ENCODE assay signal across 8 cellular contexts in the genomic region with DNA sequence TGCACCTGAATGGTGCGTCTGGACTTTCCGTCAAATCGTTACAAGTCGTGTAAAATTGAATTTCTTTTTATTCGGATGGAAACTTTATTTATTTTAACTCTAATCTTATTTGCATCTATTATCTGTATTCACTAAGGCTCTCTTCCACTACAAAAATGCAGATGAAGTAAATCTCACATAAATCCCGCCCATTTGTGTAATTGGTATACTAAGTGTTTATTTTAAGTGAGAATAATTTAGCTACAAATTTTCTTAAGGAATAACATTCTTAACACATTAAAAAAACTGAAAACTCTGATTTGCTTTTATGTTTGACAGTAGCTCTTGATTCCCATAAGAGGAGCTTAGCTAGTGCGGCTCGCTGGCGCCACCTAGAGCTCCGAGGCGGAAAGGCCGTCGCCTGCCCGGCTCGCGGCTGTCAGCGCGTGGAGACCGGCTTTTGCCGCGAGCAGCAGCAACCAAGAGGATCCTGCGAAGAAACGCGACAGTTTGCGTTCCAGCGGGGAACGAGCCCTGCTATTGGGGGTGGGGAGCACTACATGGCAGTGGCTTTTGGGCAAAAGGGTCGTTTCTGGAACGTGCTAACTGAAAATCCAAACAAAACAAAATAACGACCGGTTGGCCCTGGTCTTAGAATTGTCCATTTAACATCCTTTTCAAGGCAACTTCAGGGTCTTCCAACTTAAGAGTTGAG. TPM values are rescaled to one million over a fixed set of nuclear protein-coding genes. Genes with fewer than 3 reads are reported as not detected.
DNase-seq lines count a peak whose midpoint lies in the region; ATAC-seq, FAIRE-seq and TF ChIP-seq lines count a peak whose summit lies in the region.

No MANE protein-coding gene starts in this region.

- H3K14ac ChIP-seq in neuronal stem cell (ENCODE audit: low read length), result no peak overlapping the region

- H3K27me3 Mint-ChIP-seq in activated T-helper 2 cell treated with anti-CD3 and anti-CD28 coated beads, Interferon-gamma antibody, Interleukin-2, Interleukin-4, amounts not matched to agents 10 μg/mL and 5 μg/mL and 100 μg/mL, durations not matched to agents 14 hours and 24 hours and 36 hours (ENCODE audit: low read depth), result peaks cover 62% of the 10 kb centered on the region

- H2BK5ac ChIP-seq in neuronal stem cell (ENCODE audit: low read length), result no peak overlapping the region

- H3K4me3 ChIP-seq in AG10803 (ENCODE audit: low read length) (peak overlapping the region; percentile 48), HUES6 (ENCODE audit: low read depth, low read length) (peak overlapping the region; percentile 67), neuronal stem cell (ENCODE audit: low read length in 2 of 2) (peak overlapping the region in 1 of 2 donors; percentile 61), subcutaneous abdominal adipose tissue (ENCODE audit: low read depth in 1 of 5, low read length in 5 of 5) (peak overlapping the region; percentile 12 to 52 (median 14))

- H3K27ac Mint-ChIP-seq in activated T-helper 2 cell treated with anti-CD3 and anti-CD28 coated beads, Interferon-gamma antibody, Interleukin-2, Interleukin-4, amounts not matched to agents 10 μg/mL and 5 μg/mL and 100 μg/mL, durations not matched to agents 14 hours and 24 hours and 36 hours, result peak overlapping the region; percentile 77

- ATAC-seq in GM18868 (IDR thresholded peaks at IDR 0.05; ENCODE audit: unreplicated experiment), result peak; percentile 58

- H2BK15ac ChIP-seq in neuronal stem cell (ENCODE audit: low read length), result no peak overlapping the region

- H3K23ac ChIP-seq in neuronal stem cell (ENCODE audit: low read depth, low read length, poor library complexity), result no peak overlapping the region

- H3K4me2 ChIP-seq in neuronal stem cell (ENCODE audit: insufficient read depth, low read length, poor library complexity, severe bottlenecking), result peak overlapping the region; percentile 81

- peak overlapping the region; percentile 82 for H3K18ac ChIP-seq in neuronal stem cell (ENCODE audit: low read length)

- H3K4ac ChIP-seq in neuronal stem cell (ENCODE audit: low read length), result no peak overlapping the region

- peak overlapping the region; percentile 90 for H2AFZ ChIP-seq in neuronal stem cell (ENCODE audit: low read length)

- no CpG with 5 or more reads among the region's 31 CpGs for WGBS in neuronal stem cell (ENCODE audit: extremely low coverage in 2 of 2, insufficient read length in 2 of 2, insufficient replicate concordance in 1 of 2), 2 donors

- no peak overlapping the region for H2BK12ac ChIP-seq in neuronal stem cell (ENCODE audit: low read length)

- no peaks in the 10 kb centered on the region for H3K36me3 Mint-ChIP-seq in activated T-helper 2 cell treated with anti-CD3 and anti-CD28 coated beads, Interferon-gamma antibody, Interleukin-2, Interleukin-4, amounts not matched to agents 10 μg/mL and 5 μg/mL and 100 μg/mL, durations not matched to agents 14 hours and 24 hours and 36 hours (ENCODE audit: low read depth)

- FAIRE-seq in RCC 7860 (lab: Jason Lieb, UNC), result peak; percentile 56

- H3K4me1 Mint-ChIP-seq in activated T-helper 2 cell treated with anti-CD3 and anti-CD28 coated beads, Interferon-gamma antibody, Interleukin-2, Interleukin-4, amounts not matched to agents 10 μg/mL and 5 μg/mL and 100 μg/mL, durations not matched to agents 14 hours and 24 hours and 36 hours (ENCODE audit: low read depth), result peaks cover 29% of the 10 kb centered on the region

- H3K36me3 ChIP-seq in HUES6 (ENCODE audit: control insufficient read depth, insufficient read depth, low read length), result no peaks in the 10 kb centered on the region
- peaks cover 0 to 12% of the 10 kb centered on the region in 2 donors for H3K36me3 ChIP-seq in neuronal stem cell (replicated peaks in 1 of 2; ENCODE audit: control insufficient read depth in 2 of 2, insufficient read depth in 2 of 2, low read length in 2 of 2)
- H3K36me3 ChIP-seq in subcutaneous abdominal adipose tissue (ENCODE audit: control insufficient read depth in 5 of 5, insufficient read depth in 5 of 5, low read length in 5 of 5), result no peaks in the 10 kb centered on the region

- peak overlapping the region; percentile 18 for H2AK5ac ChIP-seq in neuronal stem cell (ENCODE audit: low read depth, low read length)

- intact Hi-C loops in activated T-helper 2 cell treated with anti-CD3 and anti-CD28 coated beads, Interferon-gamma antibody, Interleukin-2, Interleukin-4, amounts not matched to agents 10 μg/mL and 5 μg/mL and 100 μg/mL, durations not matched to agents 14 hours and 24 hours and 36 hours (cut with micrococcal nuclease), result loop anchor here (1.0 to 10.0 kb wide), 3 partner anchors 15 to 939 kb away; no protein-coding TSS in a partner anchor

- H2BK120ac ChIP-seq in neuronal stem cell (ENCODE audit: low read depth, low read length), result no peak overlapping the region

- H4K8ac ChIP-seq in neuronal stem cell (ENCODE audit: low read depth, low read length), result no peak overlapping the region

- DNase-seq in AG10803 (ENCODE audit: low read depth), result peak; percentile 80
- peak; percentile 54 for DNase-seq in RCC 7860 (ENCODE audit: low spot score)
- peak; percentile 82 for DNase-seq in activated T-helper 2 cell treated with anti-CD3 and anti-CD28 coated beads, Interferon-gamma antibody, Interleukin-2, Interleukin-4, amounts not matched to agents 10 μg/mL and 5 μg/mL and 100 μg/mL, durations not matched to agents 14 hours and 24 hours and 36 hours (ENCODE audit: low spot score)
- peak; percentile 72 for DNase-seq in fibroblast of the conjunctiva (ENCODE audit: low read depth)
- peak; percentile 85 for DNase-seq in neuronal stem cell (ENCODE audit: low spot score)

- H3K4me1 ChIP-seq in HUES6 (ENCODE audit: control insufficient read depth, insufficient read depth, low read length) (peaks cover 44% of the 10 kb centered on the region), neuronal stem cell (ENCODE audit: control insufficient read depth in 2 of 2, insufficient read depth in 1 of 2, low read depth in 1 of 2, low read length in 2 of 2) (peaks cover 10 to 25% of the 10 kb centered on the region in 2 donors), subcutaneous abdominal adipose tissue (ENCODE audit: control insufficient read depth in 5 of 5, insufficient read depth in 5 of 5, low read length in 5 of 5) (peaks cover 0 to 51% (median 36%) of the 10 kb centered on the region in 5 donors)

- no peak overlapping the region for H3K27ac ChIP-seq in HUES6 (ENCODE audit: low read depth, low read length)
- H3K27ac ChIP-seq in neuronal stem cell (replicated peaks; ENCODE audit: low read length), result no peak overlapping the region
- no peak overlapping the region for H3K27ac ChIP-seq in subcutaneous abdominal adipose tissue (ENCODE audit: low read depth, low read length)

- no peak overlapping the region for H4K91ac ChIP-seq in neuronal stem cell (ENCODE audit: low read depth, low read length, poor library complexity)

- no peaks in the 10 kb centered on the region for H3K9me3 Mint-ChIP-seq in activated T-helper 2 cell treated with anti-CD3 and anti-CD28 coated beads, Interferon-gamma antibody, Interleukin-2, Interleukin-4, amounts not matched to agents 10 μg/mL and 5 μg/mL and 100 μg/mL, durations not matched to agents 14 hours and 24 hours and 36 hours

- peak overlapping the region; percentile 72 for H3K4me3 Mint-ChIP-seq in activated T-helper 2 cell treated with anti-CD3 and anti-CD28 coated beads, Interferon-gamma antibody, Interleukin-2, Interleukin-4, amounts not matched to agents 10 μg/mL and 5 μg/mL and 100 μg/mL, durations not matched to agents 14 hours and 24 hours and 36 hours (ENCODE audit: low read depth)

- H3K27me3 ChIP-seq in HUES6 (ENCODE audit: control insufficient read depth, insufficient read depth, low read length) (peaks cover 97% of the 10 kb centered on the region), neuronal stem cell (ENCODE audit: control insufficient read depth in 3 of 3, insufficient read depth in 3 of 3, low read depth in 1 of 3, low read length in 3 of 3) (peaks cover 28 to 73% (median 52%) of the 10 kb centered on the region in 3 experiments), subcutaneous abdominal adipose tissue (ENCODE audit: control insufficient read depth in 5 of 5, insufficient read depth in 4 of 5, low read length in 5 of 5) (peaks cover 43 to 76% (median 62%) of the 10 kb centered on the region in 5 donors)

- H3K9ac ChIP-seq in HUES6 (ENCODE audit: low read length), result no peak overlapping the region
- H3K9ac ChIP-seq in neuronal stem cell (ENCODE audit: low read depth, low read length, poor library complexity), result no peak overlapping the region
- no peak overlapping the region for H3K9ac ChIP-seq in subcutaneous abdominal adipose tissue (ENCODE audit: low read length in 5 of 5)

- TF ChIP-seq CTCF in AG10803 (conservative IDR thresholded peaks at IDR 0.05; ENCODE audit: low read length), result peak; percentile 95

- H3K9me3 ChIP-seq in HUES6 (ENCODE audit: control insufficient read depth, insufficient read depth, low read depth, low read length), result no peaks in the 10 kb centered on the region
- H3K9me3 ChIP-seq in neuronal stem cell (replicated peaks in 1 of 2; ENCODE audit: control insufficient read depth in 2 of 2, insufficient read depth in 1 of 2, low read depth in 1 of 2, low read length in 2 of 2), result no peaks in the 10 kb centered on the region
- H3K9me3 ChIP-seq in subcutaneous abdominal adipose tissue (ENCODE audit: control insufficient read depth in 5 of 5, low read length in 5 of 5), result no peaks in the 10 kb centered on the region

- no peaks in the 10 kb centered on the region for H3K79me1 ChIP-seq in neuronal stem cell (ENCODE audit: low read depth, low read length)

RNA-seq across cellular contexts. Expression of a gene that starts 6.7 kb away (rescaled TPM):
- not detected in 2 replicates for total RNA-seq in activated T-helper 2 cell treated with anti-CD3 and anti-CD28 coated beads, Interferon-gamma antibody, Interleukin-2, Interleukin-4, amounts not matched to agents 10 μg/mL and 5 μg/mL and 100 μg/mL, durations not matched to agents 14 hours and 24 hours and 36 hours
- polyA plus RNA-seq in neuronal stem cell (2013, experiment 1 of 2), result 0.11 TPM
- 0.10 TPM for polyA plus RNA-seq in neuronal stem cell (2013, experiment 2 of 2)

RNA-seq across cellular contexts. Expression of a gene that starts 54.1 kb away (rescaled TPM):
- total RNA-seq in activated T-helper 2 cell treated with anti-CD3 and anti-CD28 coated beads, Interferon-gamma antibody, Interleukin-2, Interleukin-4, amounts not matched to agents 10 μg/mL and 5 μg/mL and 100 μg/mL, durations not matched to agents 14 hours and 24 hours and 36 hours, result 17.3 and 17.4 TPM in 2 replicates
- polyA plus RNA-seq in neuronal stem cell (2013, experiment 1 of 2), result 14.3 TPM
- polyA plus RNA-seq in neuronal stem cell (2013, experiment 2 of 2), result 13.9 TPM
